ENCODE assay signal across 1 cellular context in the genomic region with DNA sequence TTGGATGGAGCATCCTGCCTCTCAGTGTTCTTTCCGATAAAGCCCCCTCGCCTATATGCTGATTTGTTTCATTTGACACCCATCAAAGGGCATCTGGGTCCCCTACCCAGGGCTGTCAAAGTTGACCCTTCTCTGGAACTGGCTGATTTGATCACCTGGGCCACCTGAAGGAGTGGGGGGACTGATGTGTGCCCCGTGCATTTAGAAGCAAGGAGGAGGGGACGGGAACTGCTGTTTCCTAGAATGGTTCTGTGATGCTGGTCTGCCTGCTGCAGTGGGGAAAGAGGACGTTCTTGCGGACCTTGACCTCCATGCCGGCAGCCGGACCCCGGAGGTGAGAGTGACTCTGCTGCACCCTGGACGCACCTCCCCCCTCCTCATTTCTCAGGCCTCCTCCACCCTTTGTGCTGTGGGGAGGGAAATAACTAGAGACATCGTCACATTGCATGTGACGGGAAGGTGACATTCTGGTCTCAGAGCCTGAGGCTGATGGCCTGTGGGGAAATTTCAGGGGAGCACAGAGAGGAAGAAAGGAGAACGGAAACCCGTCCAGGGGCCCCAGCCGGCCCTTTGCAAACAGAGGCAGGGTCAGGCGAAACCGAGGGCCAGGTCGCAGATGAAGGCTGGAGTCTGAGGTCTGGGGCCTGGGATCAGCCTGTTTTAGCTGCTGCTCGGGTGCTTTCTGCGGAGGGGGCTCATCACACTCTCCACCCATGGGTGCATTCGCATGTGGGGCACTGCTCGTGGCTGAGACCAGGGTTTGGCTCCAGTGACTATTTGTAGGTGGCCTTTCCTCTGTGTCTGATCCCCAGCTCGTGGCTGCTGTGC.
TF ChIP-seq lines count a peak whose summit lies in the region.

No MANE protein-coding gene starts in this region.

TF ChIP-seq in GM12878, 131 proteins besides CTCF, POLR2A, EP300 and RAD21 (continues in another document):
- TF ChIP-seq, protein P1, sequence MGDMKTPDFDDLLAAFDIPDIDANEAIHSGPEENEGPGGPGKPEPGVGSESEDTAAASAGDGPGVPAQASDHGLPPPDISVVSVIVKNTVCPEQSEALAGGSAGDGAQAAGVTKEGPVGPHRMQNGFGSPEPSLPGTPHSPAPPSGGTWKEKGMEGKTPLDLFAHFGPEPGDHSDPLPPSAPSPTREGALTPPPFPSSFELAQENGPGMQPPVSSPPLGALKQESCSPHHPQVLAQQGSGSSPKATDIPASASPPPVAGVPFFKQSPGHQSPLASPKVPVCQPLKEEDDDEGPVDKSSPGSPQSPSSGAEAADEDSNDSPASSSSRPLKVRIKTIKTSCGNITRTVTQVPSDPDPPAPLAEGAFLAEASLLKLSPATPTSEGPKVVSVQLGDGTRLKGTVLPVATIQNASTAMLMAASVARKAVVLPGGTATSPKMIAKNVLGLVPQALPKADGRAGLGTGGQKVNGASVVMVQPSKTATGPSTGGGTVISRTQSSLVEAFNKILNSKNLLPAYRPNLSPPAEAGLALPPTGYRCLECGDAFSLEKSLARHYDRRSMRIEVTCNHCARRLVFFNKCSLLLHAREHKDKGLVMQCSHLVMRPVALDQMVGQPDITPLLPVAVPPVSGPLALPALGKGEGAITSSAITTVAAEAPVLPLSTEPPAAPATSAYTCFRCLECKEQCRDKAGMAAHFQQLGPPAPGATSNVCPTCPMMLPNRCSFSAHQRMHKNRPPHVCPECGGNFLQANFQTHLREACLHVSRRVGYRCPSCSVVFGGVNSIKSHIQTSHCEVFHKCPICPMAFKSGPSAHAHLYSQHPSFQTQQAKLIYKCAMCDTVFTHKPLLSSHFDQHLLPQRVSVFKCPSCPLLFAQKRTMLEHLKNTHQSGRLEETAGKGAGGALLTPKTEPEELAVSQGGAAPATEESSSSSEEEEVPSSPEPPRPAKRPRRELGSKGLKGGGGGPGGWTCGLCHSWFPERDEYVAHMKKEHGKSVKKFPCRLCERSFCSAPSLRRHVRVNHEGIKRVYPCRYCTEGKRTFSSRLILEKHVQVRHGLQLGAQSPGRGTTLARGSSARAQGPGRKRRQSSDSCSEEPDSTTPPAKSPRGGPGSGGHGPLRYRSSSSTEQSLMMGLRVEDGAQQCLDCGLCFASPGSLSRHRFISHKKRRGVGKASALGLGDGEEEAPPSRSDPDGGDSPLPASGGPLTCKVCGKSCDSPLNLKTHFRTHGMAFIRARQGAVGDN (IDR thresholded peaks at IDR 0.05) = peak; percentile 43; the same call in 1 of the 2 replicates
- no peak for TF ChIP-seq FOS (IDR thresholded peaks at IDR 0.05; ENCODE audit: borderline replicate concordance, extremely low read depth, insufficient read length)
- TF ChIP-seq ETV6 (conservative IDR thresholded peaks at IDR 0.05 in 1 of 2, IDR thresholded peaks at IDR 0.05 in 1 of 2; ENCODE audit: borderline replicate concordance in 1 of 2, low read depth in 1 of 2) = no peak
- no peak for TF ChIP-seq PRDM15 (CRISPR knock-in tag; IDR thresholded peaks at IDR 0.05)
- no peak for TF ChIP-seq REST (IDR thresholded peaks at IDR 0.05; ENCODE audit: low read depth, low read length)
- TF ChIP-seq STAT3 (IDR thresholded peaks at IDR 0.05; ENCODE audit: low read depth, low read length) = no peak
- TF ChIP-seq RUNX3 (IDR thresholded peaks at IDR 0.05; ENCODE audit: low read length) = no peak
- TF ChIP-seq NR2F1 (conservative IDR thresholded peaks at IDR 0.05) = 0 out of 2 replicates have a peak, but pooled peaks have one; percentile 36
- TF ChIP-seq CBFB (IDR thresholded peaks at IDR 0.05; ENCODE audit: low read depth) = no peak
- no peak for TF ChIP-seq NBN (IDR thresholded peaks at IDR 0.05)
- TF ChIP-seq, protein P2, sequence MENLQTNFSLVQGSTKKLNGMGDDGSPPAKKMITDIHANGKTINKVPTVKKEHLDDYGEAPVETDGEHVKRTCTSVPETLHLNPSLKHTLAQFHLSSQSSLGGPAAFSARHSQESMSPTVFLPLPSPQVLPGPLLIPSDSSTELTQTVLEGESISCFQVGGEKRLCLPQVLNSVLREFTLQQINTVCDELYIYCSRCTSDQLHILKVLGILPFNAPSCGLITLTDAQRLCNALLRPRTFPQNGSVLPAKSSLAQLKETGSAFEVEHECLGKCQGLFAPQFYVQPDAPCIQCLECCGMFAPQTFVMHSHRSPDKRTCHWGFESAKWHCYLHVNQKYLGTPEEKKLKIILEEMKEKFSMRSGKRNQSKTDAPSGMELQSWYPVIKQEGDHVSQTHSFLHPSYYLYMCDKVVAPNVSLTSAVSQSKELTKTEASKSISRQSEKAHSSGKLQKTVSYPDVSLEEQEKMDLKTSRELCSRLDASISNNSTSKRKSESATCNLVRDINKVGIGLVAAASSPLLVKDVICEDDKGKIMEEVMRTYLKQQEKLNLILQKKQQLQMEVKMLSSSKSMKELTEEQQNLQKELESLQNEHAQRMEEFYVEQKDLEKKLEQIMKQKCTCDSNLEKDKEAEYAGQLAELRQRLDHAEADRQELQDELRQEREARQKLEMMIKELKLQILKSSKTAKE (IDR thresholded peaks at IDR 0.05; ENCODE audit: low read depth, poor library complexity, severe bottlenecking) = no peak
- TF ChIP-seq SREBF2 (IDR thresholded peaks at IDR 0.05; ENCODE audit: low read length) = no peak
- TF ChIP-seq ATF7 (IDR thresholded peaks at IDR 0.05; ENCODE audit: low read depth) = no peak
- TF ChIP-seq POLR2AphosphoS2 (IDR thresholded peaks at IDR 0.05; ENCODE audit: low read depth, low read length) = no peak
- TF ChIP-seq RFX5 (IDR thresholded peaks at IDR 0.05; ENCODE audit: low read depth, low read length) = no peak
- no peak for TF ChIP-seq FOXM1 (IDR thresholded peaks at IDR 0.05; ENCODE audit: low read depth, low read length)
- TF ChIP-seq, protein P3, sequence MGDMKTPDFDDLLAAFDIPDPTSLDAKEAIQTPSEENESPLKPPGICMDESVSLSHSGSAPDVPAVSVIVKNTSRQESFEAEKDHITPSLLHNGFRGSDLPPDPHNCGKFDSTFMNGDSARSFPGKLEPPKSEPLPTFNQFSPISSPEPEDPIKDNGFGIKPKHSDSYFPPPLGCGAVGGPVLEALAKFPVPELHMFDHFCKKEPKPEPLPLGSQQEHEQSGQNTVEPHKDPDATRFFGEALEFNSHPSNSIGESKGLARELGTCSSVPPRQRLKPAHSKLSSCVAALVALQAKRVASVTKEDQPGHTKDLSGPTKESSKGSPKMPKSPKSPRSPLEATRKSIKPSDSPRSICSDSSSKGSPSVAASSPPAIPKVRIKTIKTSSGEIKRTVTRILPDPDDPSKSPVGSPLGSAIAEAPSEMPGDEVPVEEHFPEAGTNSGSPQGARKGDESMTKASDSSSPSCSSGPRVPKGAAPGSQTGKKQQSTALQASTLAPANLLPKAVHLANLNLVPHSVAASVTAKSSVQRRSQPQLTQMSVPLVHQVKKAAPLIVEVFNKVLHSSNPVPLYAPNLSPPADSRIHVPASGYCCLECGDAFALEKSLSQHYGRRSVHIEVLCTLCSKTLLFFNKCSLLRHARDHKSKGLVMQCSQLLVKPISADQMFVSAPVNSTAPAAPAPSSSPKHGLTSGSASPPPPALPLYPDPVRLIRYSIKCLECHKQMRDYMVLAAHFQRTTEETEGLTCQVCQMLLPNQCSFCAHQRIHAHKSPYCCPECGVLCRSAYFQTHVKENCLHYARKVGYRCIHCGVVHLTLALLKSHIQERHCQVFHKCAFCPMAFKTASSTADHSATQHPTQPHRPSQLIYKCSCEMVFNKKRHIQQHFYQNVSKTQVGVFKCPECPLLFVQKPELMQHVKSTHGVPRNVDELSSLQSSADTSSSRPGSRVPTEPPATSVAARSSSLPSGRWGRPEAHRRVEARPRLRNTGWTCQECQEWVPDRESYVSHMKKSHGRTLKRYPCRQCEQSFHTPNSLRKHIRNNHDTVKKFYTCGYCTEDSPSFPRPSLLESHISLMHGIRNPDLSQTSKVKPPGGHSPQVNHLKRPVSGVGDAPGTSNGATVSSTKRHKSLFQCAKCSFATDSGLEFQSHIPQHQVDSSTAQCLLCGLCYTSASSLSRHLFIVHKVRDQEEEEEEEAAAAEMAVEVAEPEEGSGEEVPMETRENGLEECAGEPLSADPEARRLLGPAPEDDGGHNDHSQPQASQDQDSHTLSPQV (IDR thresholded peaks at IDR 0.05) = no peak
- TF ChIP-seq MEF2B (IDR thresholded peaks at IDR 0.05; ENCODE audit: partially characterized antibody, poor library complexity, severe bottlenecking) = no peak
- TF ChIP-seq GABPA (IDR thresholded peaks at IDR 0.05; ENCODE audit: low read depth) = no peak
- TF ChIP-seq SPI1 (IDR thresholded peaks at IDR 0.05; ENCODE audit: borderline replicate concordance, insufficient read depth, low read depth, low read length) = peak; percentile 67; the same call in 1 of the 2 replicates
- no peak for TF ChIP-seq HDAC2 (IDR thresholded peaks at IDR 0.05)
- TF ChIP-seq NRF1 (conservative IDR thresholded peaks at IDR 0.05; ENCODE audit: low read depth, low read length) = no peak
- no peak for TF ChIP-seq MAX (IDR thresholded peaks at IDR 0.05; ENCODE audit: low read depth, low read length)
- no peak for TF ChIP-seq HCFC1 (IDR thresholded peaks at IDR 0.05; ENCODE audit: low read length)
- no peak for TF ChIP-seq ZSCAN29 (IDR thresholded peaks at IDR 0.05)
- TF ChIP-seq IKZF1 (conservative IDR thresholded peaks at IDR 0.05) = no peak
- TF ChIP-seq EED (IDR thresholded peaks at IDR 0.05; ENCODE audit: low read depth) = 0 out of 2 replicates have a peak, but pooled peaks have one; percentile 14
- TF ChIP-seq MYC (IDR thresholded peaks at IDR 0.05; ENCODE audit: insufficient read depth, insufficient read length, insufficient replicate concordance, low read length, severe bottlenecking) = no peak
- TF ChIP-seq HDGF (IDR thresholded peaks at IDR 0.05) = no peak
- no peak for TF ChIP-seq TAF1 (IDR thresholded peaks at IDR 0.05; ENCODE audit: borderline replicate concordance, low read depth, low read length)
- TF ChIP-seq ZNF622 (IDR thresholded peaks at IDR 0.05) = no peak
- TF ChIP-seq PAX8 (IDR thresholded peaks at IDR 0.05) = no peak
- no peak for TF ChIP-seq MEF2A (IDR thresholded peaks at IDR 0.05; ENCODE audit: insufficient read depth, low read depth, low read length)
- TF ChIP-seq CREB1 (IDR thresholded peaks at IDR 0.05; ENCODE audit: low read depth) = 0 out of 2 replicates have a peak, but pooled peaks have one; percentile 8
- TF ChIP-seq SIX5 (IDR thresholded peaks at IDR 0.05; ENCODE audit: low read depth, low read length, severe bottlenecking) = no peak
- no peak for TF ChIP-seq STAT1 (conservative IDR thresholded peaks at IDR 0.05)
- no peak for TF ChIP-seq ZNF24 (IDR thresholded peaks at IDR 0.05)
- peak; percentile 21 to 38; a peak in 1 of 4 replicates for TF ChIP-seq BHLHE40 (IDR thresholded peaks at IDR 0.05; ENCODE audit: borderline replicate concordance in 1 of 2, low read depth in 2 of 2, low read length in 1 of 2)
- TF ChIP-seq IRF3 (IDR thresholded peaks at IDR 0.05) = no peak
- TF ChIP-seq GATAD2B (conservative IDR thresholded peaks at IDR 0.05; ENCODE audit: low read depth) = no peak
- no peak for TF ChIP-seq CEBPB (IDR thresholded peaks at IDR 0.05; ENCODE audit: borderline replicate concordance in 1 of 2, low read depth in 2 of 2, low read length in 2 of 2)
